Comparison of ENCODE assay signal across 26 cellular contexts in genomic region chr6:4899249-4899648, GRCh38.
"Had no signal": no experiment of that assay in that cellular context is flagged by ENCODE, and none has a peak within 500 bp of the region (broad histone marks: within the 10 kb centered on the region; RNA-seq: fewer than 3 reads in every experiment).

No MANE protein-coding gene starts in this region.

- H3K27ac Mint-ChIP-seq: naive thymus-derived CD8-positive, alpha-beta T cell; natural killer cell treated with Interleukin-12 subunit alpha and Interleukin-12 subunit beta and Interleukin-15 and Interleukin-18, amount 100 ng/mL, for 72 hours; nephron progenitor cell; stimulated activated effector memory CD8-positive, alpha-beta T cell treated with anti-CD3 and anti-CD28 coated beads, Interleukin-12 subunit alpha, Interleukin-12 subunit beta, amount 100 ng/mL, for 72 hours; stimulated activated naive B cell treated with anti-CD40 and anti-IgM and Interleukin-4, amounts not matched to agents 10 μg/mL and 1 μg/mL and 100 μg/mL, for 72 hours; stimulated activated naive CD8-positive, alpha-beta T cell treated with anti-CD3 and anti-CD28 coated beads, Interleukin-15, Interleukin-2, amounts not matched to agents 100 ng/mL and 50 ng/mL, for 24 hours had no signal

- H3K4me3 Mint-ChIP-seq: naive thymus-derived CD8-positive, alpha-beta T cell; natural killer cell treated with Interleukin-12 subunit alpha and Interleukin-12 subunit beta and Interleukin-15 and Interleukin-18, amount 100 ng/mL, for 72 hours; nephron progenitor cell; neural crest cell; stimulated activated effector memory CD8-positive, alpha-beta T cell treated with anti-CD3 and anti-CD28 coated beads, Interleukin-12 subunit alpha, Interleukin-12 subunit beta, amount 100 ng/mL, for 72 hours; stimulated activated naive B cell treated with anti-CD40 and anti-IgM and Interleukin-4, amounts not matched to agents 10 μg/mL and 1 μg/mL and 100 μg/mL, for 72 hours; stimulated activated naive CD8-positive, alpha-beta T cell treated with anti-CD3 and anti-CD28 coated beads, Interleukin-15, Interleukin-2, amounts not matched to agents 100 ng/mL and 50 ng/mL, for 24 hours had no signal

- H3K36me3 ChIP-seq: pancreas had no signal

- H3K9me3 ChIP-seq: neutrophil, pancreas, right lobe of liver, thyroid gland, upper lobe of left lung had no signal

- H3K4me1 ChIP-seq: sigmoid colon, tibial nerve had no signal

- H3K27ac ChIP-seq: neutrophil, pancreas, psoas muscle, right lobe of liver, sigmoid colon, stomach, thoracic aorta, thyroid gland, tibial nerve, upper lobe of left lung had no signal

- DNase-seq: naive thymus-derived CD8-positive, alpha-beta T cell; nephron progenitor cell; nucleus accumbens; pancreas; psoas muscle; right cardiac atrium; right lobe of liver; sigmoid colon; small intestine; stimulated activated CD4-positive, alpha-beta T cell treated with anti-CD3 and anti-CD28 coated beads, Interleukin-15, amount 100 ng/mL, for 24 hours; stimulated activated CD4-positive, alpha-beta T cell treated with anti-CD3 and anti-CD28 coated beads, Interleukin-2, amount 100 ng/mL, for 24 hours; stimulated activated CD4-positive, alpha-beta T cell treated with anti-CD3 and anti-CD28 coated beads, Interleukin-2, amount 100 ng/mL, for 48 hours; stimulated activated CD4-positive, alpha-beta T cell treated with anti-CD3 and anti-CD28 coated beads, Interleukin-4, amount 100 ng/mL, for 24 hours; stimulated activated naive B cell treated with anti-CD40 and anti-IgM and Interleukin-4, amounts not matched to agents 10 μg/mL and 1 μg/mL and 100 μg/mL, for 72 hours; stimulated activated naive CD4-positive, alpha-beta T cell treated with Interleukin-2 at 50 U/mL for 16 hours; stomach; thyroid gland; trophoblast cell; upper lobe of left lung had no signal

- H3K4me3 ChIP-seq: pancreas, psoas muscle, right lobe of liver, sigmoid colon, stomach, thoracic aorta, thyroid gland, tibial nerve, upper lobe of left lung had no signal

- H3K27me3 Mint-ChIP-seq: naive thymus-derived CD8-positive, alpha-beta T cell; natural killer cell treated with Interleukin-12 subunit alpha and Interleukin-12 subunit beta and Interleukin-15 and Interleukin-18, amount 100 ng/mL, for 72 hours; stimulated activated naive B cell treated with anti-CD40 and anti-IgM and Interleukin-4, amounts not matched to agents 10 μg/mL and 1 μg/mL and 100 μg/mL, for 72 hours; stimulated activated naive CD8-positive, alpha-beta T cell treated with anti-CD3 and anti-CD28 coated beads, Interleukin-15, Interleukin-2, amounts not matched to agents 100 ng/mL and 50 ng/mL, for 24 hours had no signal

- H3K27me3 ChIP-seq: neutrophil, pancreas, right lobe of liver, sigmoid colon, stomach, thyroid gland, tibial nerve, upper lobe of left lung had no signal

- H3K9me3 Mint-ChIP-seq: natural killer cell treated with Interleukin-12 subunit alpha and Interleukin-12 subunit beta and Interleukin-15 and Interleukin-18, amount 100 ng/mL, for 72 hours; stimulated activated naive B cell treated with anti-CD40 and anti-IgM and Interleukin-4, amounts not matched to agents 10 μg/mL and 1 μg/mL and 100 μg/mL, for 72 hours had no signal
